In genomic region chr2:11866358-11867335, GRCh38 we compare ENCODE assay signal across 12 cellular contexts.
A peak's percentile ranks its signal among the peaks of the same experiment; 100 is the strongest.
DNase-seq lines count a peak whose midpoint lies in the region; ATAC-seq, FAIRE-seq and TF ChIP-seq lines count a peak whose summit lies in the region.
"Had no signal": no experiment of that assay in that cellular context is flagged by ENCODE, and none has a peak within 500 bp of the region (broad histone marks: within the 10 kb centered on the region; RNA-seq: fewer than 3 reads in every experiment).

No MANE protein-coding gene starts in this region.

- peak; percentile 30 for ATAC-seq in GM21360 (IDR thresholded peaks at IDR 0.05; ENCODE audit: unreplicated experiment)
- ATAC-seq in GM19035 (IDR thresholded peaks at IDR 0.05; ENCODE audit: unreplicated experiment), result no peak

- no peaks in the 10 kb centered on the region for H3K36me3 Mint-ChIP-seq in endodermal cell (ENCODE audit: low read depth)

- no peak overlapping the region for H3K27ac ChIP-seq in endodermal cell (ENCODE audit: low read depth, low read length)

- H3K4me1 ChIP-seq in endodermal cell (ENCODE audit: control insufficient read depth, insufficient read depth, low read length), result peaks cover 11% of the 10 kb centered on the region

- 88 to 94% methylated on average over 10 to 12 of the region's 12 CpGs for WGBS in endodermal cell (ENCODE audit: insufficient coverage in 1 of 2, insufficient read length in 1 of 2), 2 experiments

- DNase-seq in DMS153 (lab: John Stamatoyannopoulos, UW), result peak; percentile 23
- DNase-seq in DMS153 treated with DMSO at 0.1 percent for 48 hours (lab: John Stamatoyannopoulos, UW; ENCODE audit: unreplicated experiment), result no peak
- DNase-seq in NCI-H1092 treated with DMSO at 0.1 percent for 48 hours (lab: John Stamatoyannopoulos, UW), result peak; percentile 48
- DNase-seq in endodermal cell, result peak; percentile 7
- no peak for DNase-seq in ureter (ENCODE audit: low spot score)
- no peak for DNase-seq in H54 (ENCODE audit: insufficient read length, low spot score)
- DNase-seq: 8988T, EL, NCI-H82, nephron progenitor cell had no signal

- no peak for TF ChIP-seq POLR2A in H54 (IDR thresholded peaks at IDR 0.05; ENCODE audit: low read depth, low read length)

- no peak for TF ChIP-seq CTCF in endodermal cell (conservative IDR thresholded peaks at IDR 0.05)

- no peak overlapping the region for H3K4me3 ChIP-seq in endodermal cell (ENCODE audit: low read length)

- FAIRE-seq in H54 (lab: Jason Lieb, UNC), result no peak

- no peaks in the 10 kb centered on the region for H3K27me3 Mint-ChIP-seq in endodermal cell (ENCODE audit: insufficient read depth)

- no peaks in the 10 kb centered on the region for H3K27me3 ChIP-seq in endodermal cell (ENCODE audit: control insufficient read depth, insufficient read depth, low read length, poor library complexity, severe bottlenecking)

- H3K9me3 Mint-ChIP-seq in endodermal cell, result no peaks in the 10 kb centered on the region

- no peak overlapping the region for H3K27ac Mint-ChIP-seq in endodermal cell
- H3K27ac Mint-ChIP-seq: nephron progenitor cell had no signal

- no peak overlapping the region for H3K9ac ChIP-seq in endodermal cell (ENCODE audit: extremely low read depth, low read length, poor library complexity, severe bottlenecking)

- H3K36me3 ChIP-seq in endodermal cell (ENCODE audit: control insufficient read depth, insufficient read depth, low read length), result no peaks in the 10 kb centered on the region

- no peak overlapping the region for H3K4me3 Mint-ChIP-seq in endodermal cell
- H3K4me3 Mint-ChIP-seq: nephron progenitor cell had no signal

- H3K9me3 ChIP-seq in endodermal cell (ENCODE audit: control insufficient read depth, low read length), result peaks cover 9% of the 10 kb centered on the region

- peaks cover 26% of the 10 kb centered on the region for H3K4me1 Mint-ChIP-seq in endodermal cell

Comparison
In these comparisons a context has a peak if more than half of its experiments do, and no peak if none do; other contexts are left out.
1. DNase-seq: peak in DMS153 (single experiment), NCI-H1092 treated with DMSO at 0.1 percent for 48 hours (single experiment) and endodermal cell (single experiment); none in DMS153 treated with DMSO at 0.1 percent for 48 hours (single experiment), ureter (single experiment) and H54 (single experiment).